In genomic region chr17:28406478-28406824, GRCh38 we compare ENCODE assay signal across 9 cellular contexts. TPM values are rescaled to one million over a fixed set of nuclear protein-coding genes. Genes with fewer than 3 reads are reported as not detected.
A peak's percentile ranks its signal among the peaks of the same experiment; 100 is the strongest.
DNase-seq lines count a peak whose midpoint lies in the region; ATAC-seq and TF ChIP-seq lines count a peak whose summit lies in the region.
"Had no signal": no experiment of that assay in that cellular context is flagged by ENCODE, and none has a peak within 500 bp of the region (broad histone marks: within the 10 kb centered on the region; RNA-seq: fewer than 3 reads in every experiment).

No MANE protein-coding gene starts in this region.

- peaks cover 5% of the 10 kb centered on the region for H3K4me1 Mint-ChIP-seq in CD4-positive, alpha-beta T cell (ENCODE audit: low read depth)

- peak overlapping the region; percentile 82 for H3K4me3 Mint-ChIP-seq in CD4-positive, alpha-beta T cell

- DNase-seq in CD4-positive, alpha-beta T cell = no peak
- DNase-seq in IMR-90 (no peak), adrenal gland (peak in 6 of 7 donors; percentile 33 to 64 (median 41)), inferior parietal cortex (ENCODE audit: extremely low spot score) (peak; percentile 28), dedifferentiated amniotic fluid mesenchymal stem cell (ENCODE audit: extremely low spot score) (no peak), HPDE6-E6E7 (ENCODE audit: extremely low spot score) (no peak)

- no TSS peak for BruUV-seq in IMR-90 (replicated peaks; lab: Mats Ljungman, UMichigan)

- no peaks in the 10 kb centered on the region for H3K79me1 ChIP-seq in IMR-90 (ENCODE audit: low read depth in 1 of 2, low read length in 2 of 2)

- no peak overlapping the region for H2BK5ac ChIP-seq in IMR-90 (ENCODE audit: low read depth, low read length, poor library complexity, severe bottlenecking)

- H3K27me3 Mint-ChIP-seq in CD4-positive, alpha-beta T cell = peaks cover 32% of the 10 kb centered on the region

- no peak overlapping the region for H4K5ac ChIP-seq in IMR-90 (ENCODE audit: low read depth, low read length)

- H4K20me1 ChIP-seq in IMR-90 (ENCODE audit: insufficient read depth, low read length) = no peaks in the 10 kb centered on the region

- no peak for TF ChIP-seq RAD21 in IMR-90 (IDR thresholded peaks at IDR 0.05; ENCODE audit: low read length)

- no peak overlapping the region for H4K91ac ChIP-seq in IMR-90 (ENCODE audit: insufficient read depth, low read depth, low read length)

- no peak overlapping the region for H3K4ac ChIP-seq in IMR-90 (ENCODE audit: low read depth, low read length)

- H3K9ac ChIP-seq in IMR-90 (ENCODE audit: low read depth, low read length) (peak overlapping the region; percentile 18; the same call in 1 of the 2 replicates), subcutaneous abdominal adipose tissue (ENCODE audit: low read length in 5 of 5) (peak overlapping the region in 2 of 5 donors; percentile 2 to 44)

- no peak for TF ChIP-seq POLR2A in IMR-90 (IDR thresholded peaks at IDR 0.05; ENCODE audit: low read depth, low read length)
- no peak for TF ChIP-seq POLR2A in adrenal gland (IDR thresholded peaks at IDR 0.05)

- dilution Hi-C loops in IMR-90 (cut with HindIII; ENCODE audit: low sequenced_read_pairs, unreplicated experiment) = no loop called here

- POLR2A ChIA-PET in CD4-positive, alpha-beta T cell (lab: Charles Lee) = interaction anchor here (1.1 kb wide), 1 partner anchor 22 kb away, joined by 4 read pairs; no protein-coding TSS in a partner anchor
- POLR2A ChIA-PET in IMR-90 (lab: Charles Lee; ENCODE audit: unreplicated experiment) = no interaction called here

- H3K9me1 ChIP-seq in IMR-90 (ENCODE audit: insufficient read depth, low read length) = peaks cover 12% of the 10 kb centered on the region

- H2BK20ac ChIP-seq in IMR-90 (ENCODE audit: low read depth, low read length) = no peak overlapping the region

- H2AFZ ChIP-seq in IMR-90 (replicated peaks; ENCODE audit: low read length, poor library complexity) = peak overlapping the region; percentile 99

- H2BK120ac ChIP-seq in IMR-90 (ENCODE audit: low read depth, low read length) = no peak overlapping the region

- H3K27ac Mint-ChIP-seq in CD4-positive, alpha-beta T cell = peak overlapping the region; percentile 35

- WGBS in IMR-90 (ENCODE audit: extremely low coverage in 2 of 2, insufficient read length in 1 of 2), 2 experiments = 49% methylated on average over 6 of the region's 9 CpGs; no CpG with 5 or more reads in 1 of the 2 experiments
- WGBS in adrenal gland, 4 donors = 15 to 29% (median 18%) methylated on average over 2 to 9 of the region's 9 CpGs

- intact Hi-C loops in CD4-positive, alpha-beta T cell (cut with DNase I, micrococcal nuclease) = no loop called here
- intact Hi-C loops in IMR-90 (cut with micrococcal nuclease) (loop anchor here (10.0 kb wide), 1 partner anchor 138 kb away; no protein-coding TSS in a partner anchor), adrenal gland (cut with DNase I) (loop anchor here in 1 of 2 donors (10.0 kb wide), 1 partner anchor 58 kb away; no protein-coding TSS in a partner anchor)

- H3K36me3 ChIP-seq in IMR-90 (ENCODE audit: control insufficient read depth, insufficient read depth, low read length) = peaks cover 3% of the 10 kb centered on the region
- H3K36me3 ChIP-seq in adrenal gland (replicated peaks in 1 of 2) = peaks cover 0 to 15% of the 10 kb centered on the region in 2 donors
- H3K36me3 ChIP-seq in subcutaneous abdominal adipose tissue (ENCODE audit: control insufficient read depth in 5 of 5, insufficient read depth in 5 of 5, low read length in 5 of 5) = peaks cover 0 to 17% (median 14%) of the 10 kb centered on the region in 5 donors

- no peak for TF ChIP-seq CTCF in CD4-positive, alpha-beta T cell (IDR thresholded peaks at IDR 0.05)
- no peak for TF ChIP-seq CTCF in IMR-90 (conservative IDR thresholded peaks at IDR 0.05; ENCODE audit: low read depth, low read length)
- no peak for TF ChIP-seq CTCF in adrenal gland (IDR thresholded peaks at IDR 0.05)

- peak overlapping the region in 1 of 2 experiments; percentile 90; a peak in 2 of 4 replicates for H4K8ac ChIP-seq in IMR-90 (ENCODE audit: low read depth in 2 of 2, low read length in 2 of 2)

- H2AK9ac ChIP-seq in IMR-90 (replicated peaks; ENCODE audit: low read depth, low read length, poor library complexity) = peak overlapping the region; percentile 88

- no peak overlapping the region for H3K27ac ChIP-seq in CD4-positive, alpha-beta T cell (ENCODE audit: low read depth, low read length)
- H3K27ac ChIP-seq in IMR-90 (ENCODE audit: insufficient read depth, low read length) (no peak overlapping the region), adrenal gland (peak overlapping the region in 3 of 5 donors; percentile 62 to 84 (median 82)), subcutaneous abdominal adipose tissue (ENCODE audit: low read depth, low read length) (no peak overlapping the region)

- no peak overlapping the region for H3K14ac ChIP-seq in IMR-90 (replicated peaks; ENCODE audit: low read depth, low read length)

- H3K56ac ChIP-seq in IMR-90 (ENCODE audit: extremely low read depth, insufficient read depth, low read length) = no peak overlapping the region

- peaks cover 5% of the 10 kb centered on the region for H3K27me3 ChIP-seq in CD4-positive, alpha-beta T cell (ENCODE audit: control insufficient read depth, insufficient read depth, low read length)
- peaks cover 6% of the 10 kb centered on the region for H3K27me3 ChIP-seq in IMR-90 (ENCODE audit: control insufficient read depth, insufficient read depth, low read length)
- no peaks in the 10 kb centered on the region for H3K27me3 ChIP-seq in adrenal gland
- no peaks in the 10 kb centered on the region for H3K27me3 ChIP-seq in subcutaneous abdominal adipose tissue (ENCODE audit: control insufficient read depth in 5 of 5, insufficient read depth in 4 of 5, low read length in 5 of 5)

- H2BK15ac ChIP-seq in IMR-90 (ENCODE audit: low read depth, low read length) = no peak overlapping the region

- peaks cover 3% of the 10 kb centered on the region for H3K4me1 ChIP-seq in IMR-90 (ENCODE audit: control insufficient read depth, insufficient read depth, low read length)
- H3K4me1 ChIP-seq in adrenal gland (replicated peaks in 1 of 2) = peaks cover 19 to 37% of the 10 kb centered on the region in 2 donors
- H3K4me1 ChIP-seq in subcutaneous abdominal adipose tissue (ENCODE audit: control insufficient read depth in 5 of 5, insufficient read depth in 5 of 5, low read length in 5 of 5) = peaks cover 5 to 46% (median 28%) of the 10 kb centered on the region in 5 donors

- peak overlapping the region; percentile 83 for H3K4me2 ChIP-seq in IMR-90 (ENCODE audit: low read depth, low read length)

- in situ Hi-C loops in IMR-90 (cut with MboI; ENCODE audit: low sequenced_read_pairs) = no loop called here

- H3K9me3 ChIP-seq in CD4-positive, alpha-beta T cell (ENCODE audit: control insufficient read depth, low read length) = no peaks in the 10 kb centered on the region
- H3K9me3 ChIP-seq in IMR-90 (ENCODE audit: control insufficient read depth, insufficient read depth, low read length) = no peaks in the 10 kb centered on the region
- no peaks in the 10 kb centered on the region for H3K9me3 ChIP-seq in adrenal gland (replicated peaks in 1 of 3)
- H3K9me3 ChIP-seq in subcutaneous abdominal adipose tissue (ENCODE audit: control insufficient read depth in 5 of 5, low read length in 5 of 5) = no peaks in the 10 kb centered on the region

- peak overlapping the region; percentile 66 for H3K4me3 ChIP-seq in IMR-90 (ENCODE audit: insufficient read depth, low read depth, low read length)
- H3K4me3 ChIP-seq in adrenal gland = peak overlapping the region in 2 of 4 donors; percentile 70 to 85
- H3K4me3 ChIP-seq in subcutaneous abdominal adipose tissue (ENCODE audit: low read depth in 1 of 5, low read length in 5 of 5) = peak overlapping the region; percentile 70 to 85 (median 81)

- CTCF ChIA-PET in CD4-positive, alpha-beta T cell (lab: Charles Lee) = interaction anchor here (4.4 kb wide), 1 partner anchor 10 kb away, joined by 14 read pairs; no protein-coding TSS in a partner anchor
- CTCF ChIA-PET in IMR-90 (lab: Yijun Ruan, JAX) = interaction anchor here (1.0 kb wide), 1 partner anchor 10 kb away, joined by 3 read pairs; no protein-coding TSS in a partner anchor

- peak overlapping the region; percentile 0; the same call in 1 of the 2 replicates for H3K23ac ChIP-seq in IMR-90 (ENCODE audit: low read depth, low read length)

- H3K36me3 Mint-ChIP-seq in CD4-positive, alpha-beta T cell (ENCODE audit: low read depth) = no peaks in the 10 kb centered on the region

- no peaks in the 10 kb centered on the region for H3K9me3 Mint-ChIP-seq in CD4-positive, alpha-beta T cell

- no peak overlapping the region for H2AK5ac ChIP-seq in IMR-90 (ENCODE audit: low read depth, low read length)

- no peak overlapping the region for H3K18ac ChIP-seq in IMR-90 (ENCODE audit: low read depth, low read length)

- ATAC-seq in CD4-positive, alpha-beta T cell (ENCODE audit: poor library complexity) = no peak
- ATAC-seq in IMR-90 (ENCODE audit: low read depth) = peak; percentile 12
- no peak for ATAC-seq in GM18520 (IDR thresholded peaks at IDR 0.05; ENCODE audit: unreplicated experiment)

RNA-seq across cellular contexts. Expression of gene SLC46A1, which starts 0.4 kb away (rescaled TPM):
- total RNA-seq in CD4-positive, alpha-beta T cell = under 1 TPM; 0.44 to 0.45 TPM
- total RNA-seq in IMR-90 (2012; rRNA removed) (2.7 and 2.8 TPM in 2 replicates), adrenal gland (10 to 100 TPM; 35.6 to 79.8 (median 49.9) TPM)
- polyA plus RNA-seq in IMR-90 (2012; rRNA removed) (3.9 and 4.0 TPM in 2 replicates), adrenal gland (100 to 1,000 TPM in 1 of 3 donors, 10 to 100 TPM in 2; 13.3 to 104 (median 15.4) TPM)
- polyA plus RNA-seq in IMR-90 (2012; cell fraction: cytosol; rRNA removed) = 2.6 and 3.0 TPM in 2 replicates
- 5.3 and 6.3 TPM in 2 replicates for polyA plus RNA-seq in IMR-90 (2012; cell fraction: nucleus; rRNA removed; ENCODE audit: low replicate concordance)

RNA-seq across cellular contexts. Expression of gene SARM1, which starts 35.0 kb away (rescaled TPM):
- total RNA-seq in CD4-positive, alpha-beta T cell = 10 to 100 TPM; 12.5 to 15.4 TPM
- total RNA-seq in IMR-90 (2012; rRNA removed) (2.5 and 3.4 TPM in 2 replicates), adrenal gland (10 to 100 TPM; 20.7 to 40.0 (median 28.2) TPM)
- polyA plus RNA-seq in IMR-90 (2012; rRNA removed) (10.3 and 11.4 TPM in 2 replicates), adrenal gland (10 to 100 TPM; 10.8 to 22.6 (median 16.0) TPM)
- 2.3 and 9.3 TPM in 2 replicates for polyA plus RNA-seq in IMR-90 (2012; cell fraction: cytosol; rRNA removed)
- polyA plus RNA-seq in IMR-90 (2012; cell fraction: nucleus; rRNA removed; ENCODE audit: low replicate concordance) = 28.6 and 45.7 TPM in 2 replicates

RNA-seq across cellular contexts. Expression of gene VTN, which starts 36.3 kb away (rescaled TPM):
- total RNA-seq in CD4-positive, alpha-beta T cell = under 1 TPM; 0.16 to 0.17 TPM
- total RNA-seq in IMR-90 (2012; rRNA removed) (under 0.01 and 0.18 TPM in 2 replicates), adrenal gland (100 to 1,000 TPM; 140 to 470 (median 223) TPM)
- polyA plus RNA-seq in IMR-90 (2012; rRNA removed) (0.89 and 1.0 TPM in 2 replicates), adrenal gland (100 to 1,000 TPM in 2 of 3 donors, 10 to 100 TPM in 1; 69.9 to 184 (median 122) TPM)
- 0.90 and 1.4 TPM in 2 replicates for polyA plus RNA-seq in IMR-90 (2012; cell fraction: cytosol; rRNA removed)
- polyA plus RNA-seq in IMR-90 (2012; cell fraction: nucleus; rRNA removed; ENCODE audit: low replicate concordance) = 3.0 and 4.8 TPM in 2 replicates
- total RNA-seq: HT1080 had no signal

RNA-seq across cellular contexts. Expression of gene SEBOX, which starts 41.5 kb away (rescaled TPM):
- total RNA-seq in CD4-positive, alpha-beta T cell = not detected
- not detected in 2 replicates for total RNA-seq in IMR-90 (2012; rRNA removed)
- polyA plus RNA-seq in IMR-90 (2012; rRNA removed) = not detected in 2 replicates
- polyA plus RNA-seq in IMR-90 (2012; cell fraction: cytosol; rRNA removed) = not detected in 2 replicates
- polyA plus RNA-seq in IMR-90 (2012; cell fraction: nucleus; rRNA removed; ENCODE audit: low replicate concordance) = not detected in 2 replicates
- not detected for total RNA-seq in adrenal gland
- polyA plus RNA-seq in adrenal gland = not detected
- total RNA-seq: HT1080 had no signal

RNA-seq across cellular contexts. Expression of gene POLDIP2, which starts 49.1 kb away (rescaled TPM):
- 10 to 100 TPM; 22.1 to 23.9 TPM for total RNA-seq in CD4-positive, alpha-beta T cell
- 58.3 and 66.7 TPM in 2 replicates for total RNA-seq in IMR-90 (2012; rRNA removed)
- 72.0 and 77.8 TPM in 2 replicates for polyA plus RNA-seq in IMR-90 (2012; rRNA removed)
- 70.5 and 80.8 TPM in 2 replicates for polyA plus RNA-seq in IMR-90 (2012; cell fraction: cytosol; rRNA removed)
- polyA plus RNA-seq in IMR-90 (2012; cell fraction: nucleus; rRNA removed; ENCODE audit: low replicate concordance) = 33.1 and 46.5 TPM in 2 replicates
- total RNA-seq in adrenal gland = 100 to 1,000 TPM; 160 to 204 (median 180) TPM
- 100 to 1,000 TPM in 2 of 3 donors, 10 to 100 TPM in 1; 74.2 to 201 (median 111) TPM for polyA plus RNA-seq in adrenal gland

Comparison
In these comparisons a context has a peak if more than half of its experiments do, and no peak if none do; other contexts are left out.
1. DNase-seq: peak in adrenal gland (6 of 7) and inferior parietal cortex (single experiment); none in CD4-positive, alpha-beta T cell (0 of 10), IMR-90 (single experiment), dedifferentiated amniotic fluid mesenchymal stem cell (single experiment) and HPDE6-E6E7 (single experiment).
2. H3K27ac ChIP-seq: peak in adrenal gland (3 of 5); none in CD4-positive, alpha-beta T cell (single experiment), IMR-90 (single experiment) and subcutaneous abdominal adipose tissue (single experiment).
3. RNA of gene VTN, which starts 36.3 kb away (total RNA-seq): 140 to 470 TPM in adrenal gland; under 0.01 to 0.18 TPM in IMR-90 and 0.16 to 0.17 TPM in CD4-positive, alpha-beta T cell; every median in the first group is over 100 times any median in the second.